In genomic region chr2:84126084-84126483, GRCh38 we compare ENCODE assay signal across 24 cellular contexts.
DNase-seq lines count a peak whose midpoint lies in the region; ATAC-seq and TF ChIP-seq lines count a peak whose summit lies in the region.
"Had no signal": no experiment of that assay in that cellular context is flagged by ENCODE, and none has a peak within 500 bp of the region (broad histone marks: within the 10 kb centered on the region; RNA-seq: fewer than 3 reads in every experiment).

No MANE protein-coding gene starts in this region.

- H2AFZ ChIP-seq in KMS-11 (ENCODE audit: low read depth): 0 out of 2 replicates have a peak overlapping the region, but pooled peaks have one; percentile 4
- no peak overlapping the region for H2AFZ ChIP-seq in H9 (ENCODE audit: low read length)
- no peak overlapping the region for H2AFZ ChIP-seq in smooth muscle cell (ENCODE audit: low read depth)

- H3K23me2 ChIP-seq in H9 (ENCODE audit: insufficient read length, low read depth, low read length, poor library complexity, severe bottlenecking): no peaks in the 10 kb centered on the region

- H3K9me3 ChIP-seq in H9 (ENCODE audit: control insufficient read depth, low read depth, low read length) (no peaks in the 10 kb centered on the region), smooth muscle cell (replicated peaks; ENCODE audit: low read depth) (no peaks in the 10 kb centered on the region)
- H3K9me3 ChIP-seq: BE2C had no signal

- H2BK5ac ChIP-seq in H9 (ENCODE audit: insufficient read length, low read length): no peak overlapping the region

- no peak overlapping the region for H3K4me3 ChIP-seq in KMS-11 (IDR thresholded peaks at IDR 0.05; ENCODE audit: insufficient read depth, low read depth, low read length)
- no peak overlapping the region for H3K4me3 ChIP-seq in smooth muscle cell
- H3K4me3 ChIP-seq: BLaER1, GM12878 had no signal

- DNase-seq in omental fat pad (ENCODE audit: low spot score) (no peak), H9 (no peak), smooth muscle cell (lab: John Stamatoyannopoulos, UW; ENCODE audit: unreplicated experiment) (no peak)
- DNase-seq: 8988T; ACHN; BE2C; C1 segment of cervical spinal cord; CD4-positive, alpha-beta memory T cell; CD4-positive, CD25-positive, alpha-beta regulatory T cell; CD8-positive, alpha-beta memory T cell; COR-L47; DMS 273 treated with DMSO at 0.1 percent for 48 hours; DMS153; DMS53; DMS79; DND-41; EL; GDM1 had no signal

- H3K27me3 ChIP-seq in KMS-11 (ENCODE audit: insufficient read depth, low read depth) (no peaks in the 10 kb centered on the region), H9 (ENCODE audit: insufficient read depth, low read length) (no peaks in the 10 kb centered on the region), smooth muscle cell (ENCODE audit: low read depth) (no peaks in the 10 kb centered on the region)
- H3K27me3 ChIP-seq: BE2C, BLaER1 had no signal

- H3K4ac ChIP-seq in H9 (ENCODE audit: low read depth, low read length): no peak overlapping the region

- H3K4me1 ChIP-seq in KMS-11 (ENCODE audit: low read depth, poor library complexity, severe bottlenecking): no peaks in the 10 kb centered on the region
- no peaks in the 10 kb centered on the region for H3K4me1 ChIP-seq in H9 (ENCODE audit: insufficient read depth, low read length)
- no peaks in the 10 kb centered on the region for H3K4me1 ChIP-seq in smooth muscle cell (ENCODE audit: low read depth)
- H3K4me1 ChIP-seq: BE2C, BLaER1 had no signal

- H3K27ac ChIP-seq in KMS-11 (no peak overlapping the region), H9 (ENCODE audit: insufficient read length, low read depth, low read length) (no peak overlapping the region), smooth muscle cell (ENCODE audit: low read depth) (no peak overlapping the region)
- H3K27ac ChIP-seq: BLaER1 had no signal

- no peaks in the 10 kb centered on the region for H3K9me3 Mint-ChIP-seq in stimulated activated memory B cell treated with anti-CD40 and anti-IgM and Interleukin-4, amounts not matched to agents 10 μg/mL and 1 μg/mL and 100 μg/mL, for 72 hours
- H3K9me3 Mint-ChIP-seq in H9: peaks cover 10% of the 10 kb centered on the region in 2 experiments; a peak in 3 of 5 replicates

- no peak overlapping the region for H2BK12ac ChIP-seq in H9 (ENCODE audit: insufficient read length, low read depth, low read length)

- no peak overlapping the region for H3T11ph ChIP-seq in H9 (ENCODE audit: low read length)

- H4K8ac ChIP-seq in H9 (replicated peaks; ENCODE audit: insufficient read length, low read depth, low read length): no peak overlapping the region

- H4K20me1 ChIP-seq in KMS-11 (ENCODE audit: insufficient read depth) (no peaks in the 10 kb centered on the region), H9 (ENCODE audit: control insufficient read depth, insufficient read depth, insufficient read length) (no peaks in the 10 kb centered on the region), smooth muscle cell (ENCODE audit: low read depth) (no peaks in the 10 kb centered on the region)
- H4K20me1 ChIP-seq: BLaER1 had no signal

- no peaks in the 10 kb centered on the region for H3F3A ChIP-seq in smooth muscle cell (ENCODE audit: low read depth)

- no peak overlapping the region for H3K23ac ChIP-seq in H9 (ENCODE audit: insufficient read length, low read depth, low read length)

- H2BK120ac ChIP-seq in H9 (ENCODE audit: low read depth, low read length, poor library complexity, severe bottlenecking): no peak overlapping the region

- H4K91ac ChIP-seq in H9 (ENCODE audit: insufficient read length, low read depth, low read length): no peak overlapping the region

- H3K27ac Mint-ChIP-seq in stimulated activated memory B cell treated with anti-CD40 and anti-IgM and Interleukin-4, amounts not matched to agents 10 μg/mL and 1 μg/mL and 100 μg/mL, for 72 hours: no peak overlapping the region
- H3K27ac Mint-ChIP-seq in H9: no peak overlapping the region
- H3K27ac Mint-ChIP-seq: CD4-positive, alpha-beta memory T cell; CD8-positive, alpha-beta memory T cell had no signal

- H3K36me3 Mint-ChIP-seq in stimulated activated memory B cell treated with anti-CD40 and anti-IgM and Interleukin-4, amounts not matched to agents 10 μg/mL and 1 μg/mL and 100 μg/mL, for 72 hours: no peaks in the 10 kb centered on the region
- peaks cover 4 to 7% (median 5%) of the 10 kb centered on the region in 3 experiments; a peak in 5 of 7 replicates for H3K36me3 Mint-ChIP-seq in H9 (ENCODE audit: insufficient read depth in 1 of 3, low read depth in 3 of 3)
- H3K36me3 Mint-ChIP-seq: CD14-positive monocyte; CD4-positive, alpha-beta memory T cell; CD4-positive, CD25-positive, alpha-beta regulatory T cell; CD8-positive, alpha-beta memory T cell had no signal

- WGBS in H9 (ENCODE audit: extremely low coverage, insufficient read length, low lambda C conversion rate): no CpG with 5 or more reads among the region's 1 CpG
- WGBS in smooth muscle cell (ENCODE audit: low lambda C conversion rate): 90% methylated on average over 1 of the region's 1 CpG

- H4K5ac ChIP-seq in H9 (ENCODE audit: insufficient read length, low read depth, low read length): no peak overlapping the region

- H3K4me2 ChIP-seq in KMS-11 (no peak overlapping the region), H9 (ENCODE audit: insufficient read depth, insufficient read length, low read length) (no peak overlapping the region), smooth muscle cell (no peak overlapping the region)
- H3K4me2 ChIP-seq: BLaER1 had no signal

- H3K9ac ChIP-seq in KMS-11 (no peak overlapping the region), H9 (ENCODE audit: extremely low read depth, insufficient read length, low read length) (no peak overlapping the region), smooth muscle cell (ENCODE audit: low read depth) (no peak overlapping the region)
- H3K9ac ChIP-seq: BLaER1 had no signal

- no peak overlapping the region for H2BK20ac ChIP-seq in H9 (ENCODE audit: low read depth, low read length, poor library complexity, severe bottlenecking)

- no peak for TF ChIP-seq CTCF in KMS-11 (conservative IDR thresholded peaks at IDR 0.05; ENCODE audit: low read depth, low read length)
- TF ChIP-seq CTCF in omental fat pad (IDR thresholded peaks at IDR 0.05): no peak
- TF ChIP-seq CTCF in H9 (conservative IDR thresholded peaks at IDR 0.05): no peak
- TF ChIP-seq CTCF in smooth muscle cell (IDR thresholded peaks at IDR 0.05; ENCODE audit: borderline replicate concordance, insufficient read depth, poor library complexity, severe bottlenecking): no peak

- no peak overlapping the region for H3K18ac ChIP-seq in H9 (ENCODE audit: insufficient read length, low read depth, low read length)

- H2AK5ac ChIP-seq in H9 (ENCODE audit: insufficient read length, low read length): no peak overlapping the region

- ATAC-seq in omental fat pad (ENCODE audit: low FRiP score) (peak; percentile 19), GM18867 (IDR thresholded peaks at IDR 0.05; ENCODE audit: unreplicated experiment) (no peak)
- peak; percentile 50 for ATAC-seq in stimulated activated memory B cell treated with anti-CD40 and anti-IgM and Interleukin-4, amounts not matched to agents 10 μg/mL and 1 μg/mL and 100 μg/mL, for 72 hours
- ATAC-seq: GM12878 had no signal

- no peaks in the 10 kb centered on the region for H3K4me1 Mint-ChIP-seq in stimulated activated memory B cell treated with anti-CD40 and anti-IgM and Interleukin-4, amounts not matched to agents 10 μg/mL and 1 μg/mL and 100 μg/mL, for 72 hours
- peaks cover 0 to 7% of the 10 kb centered on the region in 2 experiments; a peak in 2 of 4 replicates for H3K4me1 Mint-ChIP-seq in H9
- H3K4me1 Mint-ChIP-seq: CD14-positive monocyte; CD4-positive, alpha-beta memory T cell; CD4-positive, CD25-positive, alpha-beta regulatory T cell; CD8-positive, alpha-beta memory T cell had no signal

- H3K79me2 ChIP-seq in KMS-11 (ENCODE audit: insufficient read depth, low read depth) (no peaks in the 10 kb centered on the region), H9 (ENCODE audit: insufficient read depth, low read length) (no peaks in the 10 kb centered on the region), smooth muscle cell (ENCODE audit: low read depth) (no peaks in the 10 kb centered on the region)

- H3K36me3 ChIP-seq in KMS-11 (ENCODE audit: insufficient read depth) (no peaks in the 10 kb centered on the region), smooth muscle cell (ENCODE audit: low read depth) (no peaks in the 10 kb centered on the region)
- H3K36me3 ChIP-seq: BE2C, BLaER1 had no signal

- no peak overlapping the region for H3K4me3 Mint-ChIP-seq in stimulated activated memory B cell treated with anti-CD40 and anti-IgM and Interleukin-4, amounts not matched to agents 10 μg/mL and 1 μg/mL and 100 μg/mL, for 72 hours
- H3K4me3 Mint-ChIP-seq in H9: no peak overlapping the region
- H3K4me3 Mint-ChIP-seq: CD14-positive monocyte; CD4-positive, alpha-beta memory T cell; CD4-positive, CD25-positive, alpha-beta regulatory T cell; CD8-positive, alpha-beta memory T cell had no signal

- no peak overlapping the region for H3K14ac ChIP-seq in H9 (ENCODE audit: insufficient read depth, low read length)

- no peak overlapping the region for H3K56ac ChIP-seq in H9 (ENCODE audit: insufficient read length, low read depth, low read length)

- no peak overlapping the region for H2BK15ac ChIP-seq in H9 (ENCODE audit: low read depth, low read length)

- H3K79me1 ChIP-seq in H9 (ENCODE audit: insufficient read depth, low read depth, low read length, poor library complexity, severe bottlenecking): no peaks in the 10 kb centered on the region

- no peaks in the 10 kb centered on the region for H3K27me3 Mint-ChIP-seq in stimulated activated memory B cell treated with anti-CD40 and anti-IgM and Interleukin-4, amounts not matched to agents 10 μg/mL and 1 μg/mL and 100 μg/mL, for 72 hours
- H3K27me3 Mint-ChIP-seq in H9 (ENCODE audit: low read depth): no peaks in the 10 kb centered on the region
